Comparison of ENCODE assay signal across 1 cellular context in the genomic region with DNA sequence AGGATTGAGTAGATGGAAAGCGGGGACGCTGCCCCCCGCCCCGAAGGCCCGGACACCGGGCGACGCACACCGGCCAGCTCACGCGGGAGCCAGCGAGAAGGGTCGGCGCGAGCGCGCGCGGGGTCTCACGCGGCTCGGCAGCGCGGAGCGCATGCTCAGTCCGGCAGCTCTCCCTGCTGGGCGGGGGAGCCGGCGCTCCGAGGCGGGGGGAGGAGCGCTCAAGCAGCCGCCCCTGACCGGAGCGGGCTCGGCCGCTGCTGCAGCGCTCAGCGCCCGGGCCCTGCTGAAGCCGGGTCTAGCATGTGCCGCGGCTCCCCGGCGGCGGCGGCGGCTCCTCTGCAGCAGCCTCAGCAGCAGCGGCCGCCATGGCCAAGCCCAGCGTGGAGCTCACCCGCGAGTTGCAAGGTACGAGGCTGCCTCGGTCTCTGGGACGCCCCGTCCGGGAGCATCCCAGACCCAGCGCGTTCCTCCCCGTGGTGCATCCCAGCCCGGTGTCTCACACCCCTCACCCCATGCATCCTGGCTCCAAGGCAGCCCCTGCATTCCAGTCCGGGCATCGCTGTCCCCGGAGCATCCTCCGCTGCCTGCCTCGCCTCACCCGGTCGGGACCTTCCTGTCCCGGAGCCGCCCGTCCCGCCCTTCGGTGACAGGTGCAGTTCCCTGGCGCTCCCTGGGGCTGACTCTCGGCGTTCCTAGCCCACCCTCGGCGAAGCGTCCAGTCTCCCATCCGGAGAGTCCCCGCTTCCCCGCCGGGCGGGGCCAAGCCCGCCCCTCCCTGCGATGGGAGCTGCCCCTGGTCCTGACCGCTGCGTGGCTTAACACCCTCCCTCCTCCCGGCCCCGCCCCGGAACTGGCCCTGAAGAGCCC.
TF ChIP-seq lines count a peak whose summit lies in the region.

A gene with protein sequence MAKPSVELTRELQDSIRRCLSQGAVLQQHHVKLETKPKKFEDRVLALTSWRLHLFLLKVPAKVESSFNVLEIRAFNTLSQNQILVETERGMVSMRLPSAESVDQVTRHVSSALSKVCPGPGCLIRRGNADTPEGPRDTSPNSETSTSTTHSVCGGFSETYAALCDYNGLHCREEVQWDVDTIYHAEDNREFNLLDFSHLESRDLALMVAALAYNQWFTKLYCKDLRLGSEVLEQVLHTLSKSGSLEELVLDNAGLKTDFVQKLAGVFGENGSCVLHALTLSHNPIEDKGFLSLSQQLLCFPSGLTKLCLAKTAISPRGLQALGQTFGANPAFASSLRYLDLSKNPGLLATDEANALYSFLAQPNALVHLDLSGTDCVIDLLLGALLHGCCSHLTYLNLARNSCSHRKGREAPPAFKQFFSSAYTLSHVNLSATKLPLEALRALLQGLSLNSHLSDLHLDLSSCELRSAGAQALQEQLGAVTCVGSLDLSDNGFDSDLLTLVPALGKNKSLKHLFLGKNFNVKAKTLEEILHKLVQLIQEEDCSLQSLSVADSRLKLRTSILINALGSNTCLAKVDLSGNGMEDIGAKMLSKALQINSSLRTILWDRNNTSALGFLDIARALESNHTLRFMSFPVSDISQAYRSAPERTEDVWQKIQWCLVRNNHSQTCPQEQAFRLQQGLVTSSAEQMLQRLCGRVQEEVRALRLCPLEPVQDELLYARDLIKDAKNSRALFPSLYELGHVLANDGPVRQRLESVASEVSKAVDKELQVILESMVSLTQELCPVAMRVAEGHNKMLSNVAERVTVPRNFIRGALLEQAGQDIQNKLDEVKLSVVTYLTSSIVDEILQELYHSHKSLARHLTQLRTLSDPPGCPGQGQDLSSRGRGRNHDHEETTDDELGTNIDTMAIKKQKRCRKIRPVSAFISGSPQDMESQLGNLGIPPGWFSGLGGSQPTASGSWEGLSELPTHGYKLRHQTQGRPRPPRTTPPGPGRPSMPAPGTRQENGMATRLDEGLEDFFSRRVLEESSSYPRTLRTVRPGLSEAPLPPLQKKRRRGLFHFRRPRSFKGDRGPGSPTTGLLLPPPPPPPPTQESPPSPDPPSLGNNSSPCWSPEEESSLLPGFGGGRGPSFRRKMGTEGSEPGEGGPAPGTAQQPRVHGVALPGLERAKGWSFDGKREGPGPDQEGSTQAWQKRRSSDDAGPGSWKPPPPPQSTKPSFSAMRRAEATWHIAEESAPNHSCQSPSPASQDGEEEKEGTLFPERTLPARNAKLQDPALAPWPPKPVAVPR (N-terminal part only) (plus strand): TSS at position 221 of the 867 bp plus-strand sequence. CDS start 145 bp downstream, at position 366.

TF ChIP-seq in K562, 482 proteins besides CTCF, POLR2A, EP300 and RAD21 (continued from another document and continues in another):
- TF ChIP-seq, protein P1, sequence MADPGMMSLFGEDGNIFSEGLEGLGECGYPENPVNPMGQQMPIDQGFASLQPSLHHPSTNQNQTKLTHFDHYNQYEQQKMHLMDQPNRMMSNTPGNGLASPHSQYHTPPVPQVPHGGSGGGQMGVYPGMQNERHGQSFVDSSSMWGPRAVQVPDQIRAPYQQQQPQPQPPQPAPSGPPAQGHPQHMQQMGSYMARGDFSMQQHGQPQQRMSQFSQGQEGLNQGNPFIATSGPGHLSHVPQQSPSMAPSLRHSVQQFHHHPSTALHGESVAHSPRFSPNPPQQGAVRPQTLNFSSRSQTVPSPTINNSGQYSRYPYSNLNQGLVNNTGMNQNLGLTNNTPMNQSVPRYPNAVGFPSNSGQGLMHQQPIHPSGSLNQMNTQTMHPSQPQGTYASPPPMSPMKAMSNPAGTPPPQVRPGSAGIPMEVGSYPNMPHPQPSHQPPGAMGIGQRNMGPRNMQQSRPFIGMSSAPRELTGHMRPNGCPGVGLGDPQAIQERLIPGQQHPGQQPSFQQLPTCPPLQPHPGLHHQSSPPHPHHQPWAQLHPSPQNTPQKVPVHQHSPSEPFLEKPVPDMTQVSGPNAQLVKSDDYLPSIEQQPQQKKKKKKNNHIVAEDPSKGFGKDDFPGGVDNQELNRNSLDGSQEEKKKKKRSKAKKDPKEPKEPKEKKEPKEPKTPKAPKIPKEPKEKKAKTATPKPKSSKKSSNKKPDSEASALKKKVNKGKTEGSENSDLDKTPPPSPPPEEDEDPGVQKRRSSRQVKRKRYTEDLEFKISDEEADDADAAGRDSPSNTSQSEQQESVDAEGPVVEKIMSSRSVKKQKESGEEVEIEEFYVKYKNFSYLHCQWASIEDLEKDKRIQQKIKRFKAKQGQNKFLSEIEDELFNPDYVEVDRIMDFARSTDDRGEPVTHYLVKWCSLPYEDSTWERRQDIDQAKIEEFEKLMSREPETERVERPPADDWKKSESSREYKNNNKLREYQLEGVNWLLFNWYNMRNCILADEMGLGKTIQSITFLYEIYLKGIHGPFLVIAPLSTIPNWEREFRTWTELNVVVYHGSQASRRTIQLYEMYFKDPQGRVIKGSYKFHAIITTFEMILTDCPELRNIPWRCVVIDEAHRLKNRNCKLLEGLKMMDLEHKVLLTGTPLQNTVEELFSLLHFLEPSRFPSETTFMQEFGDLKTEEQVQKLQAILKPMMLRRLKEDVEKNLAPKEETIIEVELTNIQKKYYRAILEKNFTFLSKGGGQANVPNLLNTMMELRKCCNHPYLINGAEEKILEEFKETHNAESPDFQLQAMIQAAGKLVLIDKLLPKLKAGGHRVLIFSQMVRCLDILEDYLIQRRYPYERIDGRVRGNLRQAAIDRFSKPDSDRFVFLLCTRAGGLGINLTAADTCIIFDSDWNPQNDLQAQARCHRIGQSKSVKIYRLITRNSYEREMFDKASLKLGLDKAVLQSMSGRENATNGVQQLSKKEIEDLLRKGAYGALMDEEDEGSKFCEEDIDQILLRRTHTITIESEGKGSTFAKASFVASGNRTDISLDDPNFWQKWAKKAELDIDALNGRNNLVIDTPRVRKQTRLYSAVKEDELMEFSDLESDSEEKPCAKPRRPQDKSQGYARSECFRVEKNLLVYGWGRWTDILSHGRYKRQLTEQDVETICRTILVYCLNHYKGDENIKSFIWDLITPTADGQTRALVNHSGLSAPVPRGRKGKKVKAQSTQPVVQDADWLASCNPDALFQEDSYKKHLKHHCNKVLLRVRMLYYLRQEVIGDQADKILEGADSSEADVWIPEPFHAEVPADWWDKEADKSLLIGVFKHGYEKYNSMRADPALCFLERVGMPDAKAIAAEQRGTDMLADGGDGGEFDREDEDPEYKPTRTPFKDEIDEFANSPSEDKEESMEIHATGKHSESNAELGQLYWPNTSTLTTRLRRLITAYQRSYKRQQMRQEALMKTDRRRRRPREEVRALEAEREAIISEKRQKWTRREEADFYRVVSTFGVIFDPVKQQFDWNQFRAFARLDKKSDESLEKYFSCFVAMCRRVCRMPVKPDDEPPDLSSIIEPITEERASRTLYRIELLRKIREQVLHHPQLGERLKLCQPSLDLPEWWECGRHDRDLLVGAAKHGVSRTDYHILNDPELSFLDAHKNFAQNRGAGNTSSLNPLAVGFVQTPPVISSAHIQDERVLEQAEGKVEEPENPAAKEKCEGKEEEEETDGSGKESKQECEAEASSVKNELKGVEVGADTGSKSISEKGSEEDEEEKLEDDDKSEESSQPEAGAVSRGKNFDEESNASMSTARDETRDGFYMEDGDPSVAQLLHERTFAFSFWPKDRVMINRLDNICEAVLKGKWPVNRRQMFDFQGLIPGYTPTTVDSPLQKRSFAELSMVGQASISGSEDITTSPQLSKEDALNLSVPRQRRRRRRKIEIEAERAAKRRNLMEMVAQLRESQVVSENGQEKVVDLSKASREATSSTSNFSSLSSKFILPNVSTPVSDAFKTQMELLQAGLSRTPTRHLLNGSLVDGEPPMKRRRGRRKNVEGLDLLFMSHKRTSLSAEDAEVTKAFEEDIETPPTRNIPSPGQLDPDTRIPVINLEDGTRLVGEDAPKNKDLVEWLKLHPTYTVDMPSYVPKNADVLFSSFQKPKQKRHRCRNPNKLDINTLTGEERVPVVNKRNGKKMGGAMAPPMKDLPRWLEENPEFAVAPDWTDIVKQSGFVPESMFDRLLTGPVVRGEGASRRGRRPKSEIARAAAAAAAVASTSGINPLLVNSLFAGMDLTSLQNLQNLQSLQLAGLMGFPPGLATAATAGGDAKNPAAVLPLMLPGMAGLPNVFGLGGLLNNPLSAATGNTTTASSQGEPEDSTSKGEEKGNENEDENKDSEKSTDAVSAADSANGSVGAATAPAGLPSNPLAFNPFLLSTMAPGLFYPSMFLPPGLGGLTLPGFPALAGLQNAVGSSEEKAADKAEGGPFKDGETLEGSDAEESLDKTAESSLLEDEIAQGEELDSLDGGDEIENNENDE (IDR thresholded peaks at IDR 0.05; ENCODE audit: low read depth, low read length) = no peak
- TF ChIP-seq TOE1 (IDR thresholded peaks at IDR 0.05; ENCODE audit: borderline replicate concordance) (no peak), TOE1 (CRISPR knock-in tag; IDR thresholded peaks at IDR 0.05; ENCODE audit: borderline replicate concordance, low read depth) (no peak), GATAD2A (IDR thresholded peaks at IDR 0.05) (no peak), ARID1B (IDR thresholded peaks at IDR 0.05) (no peak), MYBL2 (IDR thresholded peaks at IDR 0.05; ENCODE audit: low read depth) (no peak), MYBL2 (CRISPR knock-in tag; IDR thresholded peaks at IDR 0.05; ENCODE audit: borderline replicate concordance) (no peak), MTF1 (CRISPR knock-in tag; IDR thresholded peaks at IDR 0.05; ENCODE audit: borderline replicate concordance) (no peak), CBFA2T3 (IDR thresholded peaks at IDR 0.05) (no peak), POU5F1 (IDR thresholded peaks at IDR 0.05; ENCODE audit: borderline replicate concordance, low read depth, low read length, partially characterized antibody) (no peak), FOXA1 (IDR thresholded peaks at IDR 0.05; ENCODE audit: borderline replicate concordance) (no peak), JUNB (CRISPR knock-in tag; conservative IDR thresholded peaks at IDR 0.05) (no peak), ZNF311 (CRISPR knock-in tag; IDR thresholded peaks at IDR 0.05) (no peak), LEF1 (IDR thresholded peaks at IDR 0.05) (no peak), SMARCE1 (IDR thresholded peaks at IDR 0.05) (no peak), ZKSCAN1 (IDR thresholded peaks at IDR 0.05; ENCODE audit: low read depth, low read length) (no peak)
- TF ChIP-seq, protein P2, sequence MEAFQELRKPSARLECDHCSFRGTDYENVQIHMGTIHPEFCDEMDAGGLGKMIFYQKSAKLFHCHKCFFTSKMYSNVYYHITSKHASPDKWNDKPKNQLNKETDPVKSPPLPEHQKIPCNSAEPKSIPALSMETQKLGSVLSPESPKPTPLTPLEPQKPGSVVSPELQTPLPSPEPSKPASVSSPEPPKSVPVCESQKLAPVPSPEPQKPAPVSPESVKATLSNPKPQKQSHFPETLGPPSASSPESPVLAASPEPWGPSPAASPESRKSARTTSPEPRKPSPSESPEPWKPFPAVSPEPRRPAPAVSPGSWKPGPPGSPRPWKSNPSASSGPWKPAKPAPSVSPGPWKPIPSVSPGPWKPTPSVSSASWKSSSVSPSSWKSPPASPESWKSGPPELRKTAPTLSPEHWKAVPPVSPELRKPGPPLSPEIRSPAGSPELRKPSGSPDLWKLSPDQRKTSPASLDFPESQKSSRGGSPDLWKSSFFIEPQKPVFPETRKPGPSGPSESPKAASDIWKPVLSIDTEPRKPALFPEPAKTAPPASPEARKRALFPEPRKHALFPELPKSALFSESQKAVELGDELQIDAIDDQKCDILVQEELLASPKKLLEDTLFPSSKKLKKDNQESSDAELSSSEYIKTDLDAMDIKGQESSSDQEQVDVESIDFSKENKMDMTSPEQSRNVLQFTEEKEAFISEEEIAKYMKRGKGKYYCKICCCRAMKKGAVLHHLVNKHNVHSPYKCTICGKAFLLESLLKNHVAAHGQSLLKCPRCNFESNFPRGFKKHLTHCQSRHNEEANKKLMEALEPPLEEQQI (IDR thresholded peaks at IDR 0.05) = no peak
- TF ChIP-seq, protein P3, sequence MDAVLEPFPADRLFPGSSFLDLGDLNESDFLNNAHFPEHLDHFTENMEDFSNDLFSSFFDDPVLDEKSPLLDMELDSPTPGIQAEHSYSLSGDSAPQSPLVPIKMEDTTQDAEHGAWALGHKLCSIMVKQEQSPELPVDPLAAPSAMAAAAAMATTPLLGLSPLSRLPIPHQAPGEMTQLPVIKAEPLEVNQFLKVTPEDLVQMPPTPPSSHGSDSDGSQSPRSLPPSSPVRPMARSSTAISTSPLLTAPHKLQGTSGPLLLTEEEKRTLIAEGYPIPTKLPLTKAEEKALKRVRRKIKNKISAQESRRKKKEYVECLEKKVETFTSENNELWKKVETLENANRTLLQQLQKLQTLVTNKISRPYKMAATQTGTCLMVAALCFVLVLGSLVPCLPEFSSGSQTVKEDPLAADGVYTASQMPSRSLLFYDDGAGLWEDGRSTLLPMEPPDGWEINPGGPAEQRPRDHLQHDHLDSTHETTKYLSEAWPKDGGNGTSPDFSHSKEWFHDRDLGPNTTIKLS (IDR thresholded peaks at IDR 0.05; ENCODE audit: borderline replicate concordance, low read depth) = no peak
- TF ChIP-seq, protein P4, sequence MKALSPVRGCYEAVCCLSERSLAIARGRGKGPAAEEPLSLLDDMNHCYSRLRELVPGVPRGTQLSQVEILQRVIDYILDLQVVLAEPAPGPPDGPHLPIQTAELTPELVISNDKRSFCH (CRISPR knock-in tag; IDR thresholded peaks at IDR 0.05) = no peak
- TF ChIP-seq, protein P4 (tag; IDR thresholded peaks at IDR 0.05) = no peak
- TF ChIP-seq, protein P5, sequence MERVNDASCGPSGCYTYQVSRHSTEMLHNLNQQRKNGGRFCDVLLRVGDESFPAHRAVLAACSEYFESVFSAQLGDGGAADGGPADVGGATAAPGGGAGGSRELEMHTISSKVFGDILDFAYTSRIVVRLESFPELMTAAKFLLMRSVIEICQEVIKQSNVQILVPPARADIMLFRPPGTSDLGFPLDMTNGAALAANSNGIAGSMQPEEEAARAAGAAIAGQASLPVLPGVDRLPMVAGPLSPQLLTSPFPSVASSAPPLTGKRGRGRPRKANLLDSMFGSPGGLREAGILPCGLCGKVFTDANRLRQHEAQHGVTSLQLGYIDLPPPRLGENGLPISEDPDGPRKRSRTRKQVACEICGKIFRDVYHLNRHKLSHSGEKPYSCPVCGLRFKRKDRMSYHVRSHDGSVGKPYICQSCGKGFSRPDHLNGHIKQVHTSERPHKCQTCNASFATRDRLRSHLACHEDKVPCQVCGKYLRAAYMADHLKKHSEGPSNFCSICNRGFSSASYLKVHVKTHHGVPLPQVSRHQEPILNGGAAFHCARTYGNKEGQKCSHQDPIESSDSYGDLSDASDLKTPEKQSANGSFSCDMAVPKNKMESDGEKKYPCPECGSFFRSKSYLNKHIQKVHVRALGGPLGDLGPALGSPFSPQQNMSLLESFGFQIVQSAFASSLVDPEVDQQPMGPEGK (CRISPR knock-in tag; IDR thresholded peaks at IDR 0.05; ENCODE audit: borderline replicate concordance) = no peak
- TF ChIP-seq, protein P6, sequence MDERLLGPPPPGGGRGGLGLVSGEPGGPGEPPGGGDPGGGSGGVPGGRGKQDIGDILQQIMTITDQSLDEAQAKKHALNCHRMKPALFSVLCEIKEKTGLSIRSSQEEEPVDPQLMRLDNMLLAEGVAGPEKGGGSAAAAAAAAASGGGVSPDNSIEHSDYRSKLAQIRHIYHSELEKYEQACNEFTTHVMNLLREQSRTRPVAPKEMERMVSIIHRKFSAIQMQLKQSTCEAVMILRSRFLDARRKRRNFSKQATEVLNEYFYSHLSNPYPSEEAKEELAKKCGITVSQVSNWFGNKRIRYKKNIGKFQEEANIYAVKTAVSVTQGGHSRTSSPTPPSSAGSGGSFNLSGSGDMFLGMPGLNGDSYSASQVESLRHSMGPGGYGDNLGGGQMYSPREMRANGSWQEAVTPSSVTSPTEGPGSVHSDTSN (CRISPR knock-in tag; IDR thresholded peaks at IDR 0.05; ENCODE audit: low read depth) = no peak
- TF ChIP-seq, protein P6 (tag; conservative IDR thresholded peaks at IDR 0.05; ENCODE audit: low read depth) = no peak
